In genomic region chrX:11427082-11428033, GRCh38 we compare ENCODE assay signal across 8 cellular contexts.
DNase-seq lines count a peak whose midpoint lies in the region; ATAC-seq and TF ChIP-seq lines count a peak whose summit lies in the region.

No MANE protein-coding gene starts in this region.

- DNase-seq in Right ventricle myocardium inferior (ENCODE audit: missing footprints) (peak; percentile 75), cardiac septum (ENCODE audit: low spot score) (no peak), astrocyte of the cerebellum (ENCODE audit: low read depth) (no peak), iris pigment epithelial cell (ENCODE audit: low read depth) (peak; percentile 50), NK-92 (lab: John Stamatoyannopoulos, UW; ENCODE audit: unreplicated experiment) (no peak)

- H3K4me3 ChIP-seq in astrocyte of the cerebellum (ENCODE audit: low read depth, low read length) = peak overlapping the region; percentile 49
- H3K4me3 ChIP-seq in subcutaneous abdominal adipose tissue (ENCODE audit: low read depth in 1 of 5, low read length in 5 of 5) = peak overlapping the region; percentile 57 to 76 (median 61)

- peaks cover 2 to 15% (median 11%) of the 10 kb centered on the region in 5 donors for H3K27me3 ChIP-seq in subcutaneous abdominal adipose tissue (ENCODE audit: control insufficient read depth in 5 of 5, insufficient read depth in 4 of 5, low read length in 5 of 5)

- H3K9me3 ChIP-seq in subcutaneous abdominal adipose tissue (ENCODE audit: control insufficient read depth in 5 of 5, low read length in 5 of 5) = no peaks in the 10 kb centered on the region

- peak; percentile 42 for TF ChIP-seq CTCF in astrocyte of the cerebellum (IDR thresholded peaks at IDR 0.05; ENCODE audit: low read depth, low read length, missing control alignments)

- H3K36me3 ChIP-seq in subcutaneous abdominal adipose tissue (ENCODE audit: control insufficient read depth in 5 of 5, insufficient read depth in 5 of 5, low read length in 5 of 5) = no peaks in the 10 kb centered on the region

- intact Hi-C loops in Right ventricle myocardium inferior (cut with DNase I) = no loop called here
- intact Hi-C loops in cardiac septum (cut with DNase I) = no loop called here

- peaks cover 0 to 6% (median 4%) of the 10 kb centered on the region in 5 donors for H3K4me1 ChIP-seq in subcutaneous abdominal adipose tissue (ENCODE audit: control insufficient read depth in 5 of 5, insufficient read depth in 5 of 5, low read length in 5 of 5)

- H3K27ac ChIP-seq in subcutaneous abdominal adipose tissue (ENCODE audit: low read depth, low read length) = no peak overlapping the region

- peak overlapping the region in 3 of 5 donors; percentile 8 to 47 (median 37) for H3K9ac ChIP-seq in subcutaneous abdominal adipose tissue (ENCODE audit: low read length in 5 of 5)

- in situ Hi-C loops in astrocyte of the cerebellum (cut with HindIII; ENCODE audit: low sequenced_read_pairs) = no loop called here

- ATAC-seq in Right ventricle myocardium inferior (peak; percentile 79), GM18870 (IDR thresholded peaks at IDR 0.05; ENCODE audit: unreplicated experiment) (no peak), GM21528 (IDR thresholded peaks at IDR 0.05; ENCODE audit: low FRiP score, unreplicated experiment) (no peak)

Comparison
In these comparisons a context has a peak if more than half of its experiments do, and no peak if none do; other contexts are left out.
1. DNase-seq: peak in Right ventricle myocardium inferior (single experiment) and iris pigment epithelial cell (single experiment); none in cardiac septum (single experiment), astrocyte of the cerebellum (single experiment) and NK-92 (single experiment).